8 cellular contexts compared by ENCODE assay signal in the genomic region with DNA sequence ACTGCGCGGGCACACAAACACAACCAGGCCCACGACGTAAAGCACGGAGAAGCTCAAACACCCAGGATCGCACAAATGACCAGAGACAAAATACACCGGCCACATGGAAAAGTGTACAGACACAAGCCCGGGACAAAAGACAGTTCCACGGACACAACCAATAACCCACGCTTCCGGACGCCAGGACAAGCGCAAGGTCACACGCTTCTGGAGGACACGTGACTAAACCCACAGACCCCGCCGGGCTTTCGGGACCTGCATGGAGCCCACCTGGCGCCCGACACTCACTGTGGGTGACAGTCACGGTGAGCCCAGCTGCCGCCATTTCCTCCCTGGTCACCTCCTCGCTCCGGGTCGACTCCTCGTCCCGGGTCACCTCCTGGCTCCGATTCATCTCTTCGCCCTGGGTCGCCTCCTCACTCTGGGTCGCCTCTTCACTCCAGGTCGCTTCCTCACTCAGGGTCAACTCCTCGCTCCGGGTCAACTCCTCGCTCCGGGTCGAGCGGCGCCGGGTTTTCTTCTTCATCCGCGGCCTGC. TPM values are rescaled to one million over a fixed set of nuclear protein-coding genes. Genes with fewer than 3 reads are reported as not detected.
DNase-seq lines count a peak whose midpoint lies in the region; ATAC-seq lines count a peak whose summit lies in the region.

No MANE protein-coding gene starts in this region.

- peaks cover 4 to 72% (median 23%) of the 10 kb centered on the region in 3 donors for H3K36me3 Mint-ChIP-seq in CD8-positive, alpha-beta memory T cell
- peaks cover 65% of the 10 kb centered on the region for H3K36me3 Mint-ChIP-seq in T-helper 2 cell treated with Interferon-gamma antibody and Interleukin-4, amounts not matched to agents 5 μg/mL and 100 μg/mL, for 36 hours (ENCODE audit: low read depth)

- no peaks in the 10 kb centered on the region for H3K27me3 Mint-ChIP-seq in CD8-positive, alpha-beta memory T cell
- H3K27me3 Mint-ChIP-seq in T-helper 2 cell treated with Interferon-gamma antibody and Interleukin-4, amounts not matched to agents 5 μg/mL and 100 μg/mL, for 36 hours (ENCODE audit: low read depth), result no peaks in the 10 kb centered on the region

- peaks cover 30% of the 10 kb centered on the region for H3K36me3 ChIP-seq in CD8-positive, alpha-beta memory T cell (ENCODE audit: insufficient read depth, low read length)

- CTCF ChIA-PET in CD8-positive, alpha-beta memory T cell (lab: Charles Lee), result interaction anchor here (1.3 to 1.6 kb wide), 2 partner anchors 23 to 38 kb away, joined by 4 to 6 read pairs; no protein-coding TSS in a partner anchor

- ATAC-seq in GM19372 (IDR thresholded peaks at IDR 0.05; ENCODE audit: low read depth, unreplicated experiment), result peak; percentile 22
- peak; percentile 10 for ATAC-seq in HG03457 (IDR thresholded peaks at IDR 0.05; ENCODE audit: unreplicated experiment)

- H3K4me3 ChIP-seq in CD8-positive, alpha-beta memory T cell (ENCODE audit: low read length), result peak overlapping the region; percentile 92

- peak in 3 of 5 donors; percentile 34 to 70 (median 51) for DNase-seq in CD8-positive, alpha-beta memory T cell
- peak; percentile 35 for DNase-seq in T-helper 2 cell treated with Interferon-gamma antibody and Interleukin-4, amounts not matched to agents 5 μg/mL and 100 μg/mL, for 36 hours (ENCODE audit: low spot score)
- peak in 36 of 61 donors; percentile 10 to 70 (median 50) for DNase-seq in caudate nucleus (lab: John Stamatoyannopoulos, UW)
- peak; percentile 21 to 31 for DNase-seq in stimulated activated CD4-positive, alpha-beta T cell treated with anti-CD3 and anti-CD28 coated beads, Interleukin-15, amount 100 ng/mL, for 48 hours (ENCODE audit: low read depth in 2 of 2)
- DNase-seq in SW 1271 (lab: John Stamatoyannopoulos, UW), result no peak

- H3K4me3 Mint-ChIP-seq in CD8-positive, alpha-beta memory T cell, result peak overlapping the region; percentile 84 to 98 (median 94)
- H3K4me3 Mint-ChIP-seq in T-helper 2 cell treated with Interferon-gamma antibody and Interleukin-4, amounts not matched to agents 5 μg/mL and 100 μg/mL, for 36 hours, result peak overlapping the region; percentile 92

- no peaks in the 10 kb centered on the region for H3K9me3 ChIP-seq in CD8-positive, alpha-beta memory T cell (ENCODE audit: low read length)

- H3K27ac Mint-ChIP-seq in CD8-positive, alpha-beta memory T cell, result peak overlapping the region; percentile 76 to 99 (median 94)
- peak overlapping the region; percentile 91 for H3K27ac Mint-ChIP-seq in T-helper 2 cell treated with Interferon-gamma antibody and Interleukin-4, amounts not matched to agents 5 μg/mL and 100 μg/mL, for 36 hours

- no peaks in the 10 kb centered on the region for H3K27me3 ChIP-seq in CD8-positive, alpha-beta memory T cell (ENCODE audit: insufficient read depth, low read length, poor library complexity, severe bottlenecking)
- H3K27me3 ChIP-seq in layer of hippocampus (ENCODE audit: control insufficient read depth, insufficient read depth, low read length), result no peaks in the 10 kb centered on the region

- peak overlapping the region; percentile 85 for H3K27ac ChIP-seq in CD8-positive, alpha-beta memory T cell (ENCODE audit: low read depth, low read length)
- H3K27ac ChIP-seq in caudate nucleus (ENCODE audit: low read depth, low read length) (peak overlapping the region; percentile 84), layer of hippocampus (ENCODE audit: low read depth, low read length) (peak overlapping the region; percentile 78)

- peaks cover 35% of the 10 kb centered on the region for H3K4me1 ChIP-seq in CD8-positive, alpha-beta memory T cell (ENCODE audit: insufficient read depth, low read length)

- H3K4me1 Mint-ChIP-seq in CD8-positive, alpha-beta memory T cell, result peaks cover 42 to 68% (median 62%) of the 10 kb centered on the region in 3 donors
- peaks cover 38% of the 10 kb centered on the region for H3K4me1 Mint-ChIP-seq in T-helper 2 cell treated with Interferon-gamma antibody and Interleukin-4, amounts not matched to agents 5 μg/mL and 100 μg/mL, for 36 hours (ENCODE audit: low read depth)

- no peaks in the 10 kb centered on the region for H3K9me3 Mint-ChIP-seq in CD8-positive, alpha-beta memory T cell
- no peaks in the 10 kb centered on the region for H3K9me3 Mint-ChIP-seq in T-helper 2 cell treated with Interferon-gamma antibody and Interleukin-4, amounts not matched to agents 5 μg/mL and 100 μg/mL, for 36 hours

- POLR2A ChIA-PET in CD8-positive, alpha-beta memory T cell (lab: Charles Lee), result interaction anchor here (0.6 to 4.1 kb wide), 5 partner anchors 15 to 239 kb away, joined by 3 to 28 read pairs (median 3); a partner anchor contains a TSS

RNA-seq across cellular contexts. Expression of a gene that starts 0.5 kb away (rescaled TPM):
- 10 to 100 TPM; 70.6 to 83.6 TPM for total RNA-seq in CD8-positive, alpha-beta memory T cell
- polyA plus RNA-seq in CD8-positive, alpha-beta memory T cell, result 91.5 TPM

RNA-seq across cellular contexts. Expression of a gene that starts 0.8 kb away (rescaled TPM):
- 10 to 100 TPM; 54.3 to 55.0 TPM for total RNA-seq in CD8-positive, alpha-beta memory T cell
- 42.6 TPM for polyA plus RNA-seq in CD8-positive, alpha-beta memory T cell

RNA-seq across cellular contexts. Expression of a gene that starts 24.0 kb away (rescaled TPM):
- total RNA-seq in CD8-positive, alpha-beta memory T cell, result not detected
- polyA plus RNA-seq in CD8-positive, alpha-beta memory T cell, result not detected

RNA-seq across cellular contexts. Expression of a gene that starts 26.3 kb away (rescaled TPM):
- total RNA-seq in CD8-positive, alpha-beta memory T cell, result 10 to 100 TPM; 42.7 to 45.6 TPM
- polyA plus RNA-seq in CD8-positive, alpha-beta memory T cell, result 38.8 TPM

Comparison
In these comparisons a context has a peak if more than half of its experiments do, and no peak if none do; other contexts are left out.
1. DNase-seq: peak in CD8-positive, alpha-beta memory T cell (3 of 5), T-helper 2 cell treated with Interferon-gamma antibody and Interleukin-4, amounts not matched to agents 5 μg/mL and 100 μg/mL, for 36 hours (single experiment), caudate nucleus (36 of 61) and stimulated activated CD4-positive, alpha-beta T cell treated with anti-CD3 and anti-CD28 coated beads, Interleukin-15, amount 100 ng/mL, for 48 hours (2 of 2); none in SW 1271 (0 of 2).
2. Peak in every context shown above with its lines, with median percentiles within 50 percentile points of each other: H3K27ac ChIP-seq.